14 cellular contexts compared by ENCODE assay signal in the genomic region with DNA sequence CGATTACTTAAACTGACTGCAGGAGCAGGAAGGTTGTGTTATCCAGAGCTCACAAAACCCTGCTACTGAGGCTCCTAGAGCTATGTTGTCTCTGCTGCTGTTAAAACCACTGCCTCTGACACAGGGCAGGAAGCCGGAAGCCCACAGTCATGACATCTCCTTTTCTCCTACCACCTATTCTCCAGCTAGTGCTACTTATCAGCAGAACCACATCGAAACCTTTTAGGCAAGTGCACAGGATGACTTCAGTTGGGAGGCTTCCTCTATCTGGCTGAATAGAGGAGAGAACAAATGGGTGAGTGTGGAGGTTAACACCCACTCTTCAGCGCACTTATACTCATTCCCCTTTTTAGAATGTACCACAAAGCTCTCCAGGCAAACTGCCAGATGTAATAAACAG.
DNase-seq lines count a peak whose midpoint lies in the region; ATAC-seq and TF ChIP-seq lines count a peak whose summit lies in the region.
"Had no signal": no experiment of that assay in that cellular context is flagged by ENCODE, and none has a peak within 500 bp of the region (broad histone marks: within the 10 kb centered on the region; RNA-seq: fewer than 3 reads in every experiment).

No MANE protein-coding gene starts in this region.

- peak overlapping the region; percentile 80 for H3K4me2 ChIP-seq in Loucy (ENCODE audit: low read depth, low read length, poor library complexity, severe bottlenecking)

- H3K9ac ChIP-seq in Loucy (ENCODE audit: low read depth, low read length, poor library complexity, severe bottlenecking), result peak overlapping the region; percentile 59
- no peak overlapping the region for H3K9ac ChIP-seq in colonic mucosa (ENCODE audit: low read depth in 2 of 2, low read length in 2 of 2)

- H3K9me3 Mint-ChIP-seq in activated CD8-positive, alpha-beta T cell treated with anti-CD3 and anti-CD28 coated beads, Interleukin-2, amount 10 ng/mL, durations not matched to agents 7 days and 5 days (ENCODE audit: insufficient read depth), result no peaks in the 10 kb centered on the region
- H3K9me3 Mint-ChIP-seq in stimulated activated naive CD8-positive, alpha-beta T cell treated with anti-CD3 and anti-CD28 coated beads, Interleukin-15, amount 100 ng/mL, for 72 hours, result no peaks in the 10 kb centered on the region

- H3K27me3 ChIP-seq in cardiac muscle cell (no peaks in the 10 kb centered on the region), left ventricle myocardium inferior (ENCODE audit: low read depth) (no peaks in the 10 kb centered on the region), Loucy (ENCODE audit: insufficient read depth, low read length, poor library complexity, severe bottlenecking) (no peaks in the 10 kb centered on the region), colonic mucosa (no peaks in the 10 kb centered on the region)

- peaks cover 21% of the 10 kb centered on the region for H3F3A ChIP-seq in Loucy (ENCODE audit: low read depth)

- DNase-seq in cardiac muscle cell (ENCODE audit: low read depth in 1 of 2, low spot score in 1 of 2), result no peak
- DNase-seq in left ventricle myocardium inferior, result no peak
- peak; percentile 48 for DNase-seq in activated CD8-positive, alpha-beta T cell treated with anti-CD3 and anti-CD28 coated beads, Interleukin-2, amount 10 ng/mL, durations not matched to agents 7 days and 5 days
- DNase-seq in stimulated activated naive CD8-positive, alpha-beta T cell treated with anti-CD3 and anti-CD28 coated beads, Interleukin-15, amount 100 ng/mL, for 72 hours, result no peak
- no peak for DNase-seq in colonic mucosa
- DNase-seq in activated CD4-positive, CD25-positive, alpha-beta regulatory T cell treated with anti-CD3 and anti-CD28 coated beads, Interleukin-2, amount 50 U/mL, for 72 hours, result no peak
- DNase-seq: DMS53, mesendoderm, NCI-H1048, NCI-H446 treated with DMSO at 0.1 percent for 48 hours had no signal

- H3K79me2 ChIP-seq in Loucy (ENCODE audit: insufficient read depth, low read length), result no peaks in the 10 kb centered on the region

- CTCF ChIA-PET in activated CD8-positive, alpha-beta T cell treated with anti-CD3 and anti-CD28 coated beads, Interleukin-2, amount 10 ng/mL, durations not matched to agents 7 days and 5 days (lab: Charles Lee), result no interaction called here

- H3K27ac ChIP-seq in cardiac muscle cell (peak overlapping the region; percentile 25), left ventricle myocardium inferior (replicated peaks) (no peak overlapping the region), colonic mucosa (no peak overlapping the region)

- TF ChIP-seq CTCF in cardiac muscle cell (IDR thresholded peaks at IDR 0.05; ENCODE audit: low read depth, low read length), result no peak
- TF ChIP-seq CTCF in left ventricle myocardium inferior (IDR thresholded peaks at IDR 0.05; ENCODE audit: borderline replicate concordance), result no peak
- no peak for TF ChIP-seq CTCF in Loucy (conservative IDR thresholded peaks at IDR 0.05; ENCODE audit: low read length)
- no peak for TF ChIP-seq CTCF in colonic mucosa (IDR thresholded peaks at IDR 0.05)

- no peak overlapping the region for H3K4me3 ChIP-seq in cardiac muscle cell
- no peak overlapping the region for H3K4me3 ChIP-seq in left ventricle myocardium inferior
- H3K4me3 ChIP-seq in Loucy (ENCODE audit: low read length, poor library complexity, severe bottlenecking), result peak overlapping the region; percentile 68
- no peak overlapping the region for H3K4me3 ChIP-seq in colonic mucosa

- peaks cover 20% of the 10 kb centered on the region for H3K4me1 ChIP-seq in cardiac muscle cell (ENCODE audit: low read depth)
- H3K4me1 ChIP-seq in left ventricle myocardium inferior, result peaks cover 15% of the 10 kb centered on the region
- peaks cover 43% of the 10 kb centered on the region for H3K4me1 ChIP-seq in Loucy (ENCODE audit: insufficient read depth, low read length, poor library complexity, severe bottlenecking)
- no peaks in the 10 kb centered on the region for H3K4me1 ChIP-seq in colonic mucosa

- H3K27ac Mint-ChIP-seq in activated CD8-positive, alpha-beta T cell treated with anti-CD3 and anti-CD28 coated beads, Interleukin-2, amount 10 ng/mL, durations not matched to agents 7 days and 5 days, result peak overlapping the region; percentile 45
- no peak overlapping the region for H3K27ac Mint-ChIP-seq in stimulated activated naive CD8-positive, alpha-beta T cell treated with anti-CD3 and anti-CD28 coated beads, Interleukin-15, amount 100 ng/mL, for 72 hours

- H3K9me3 ChIP-seq in cardiac muscle cell (ENCODE audit: low read depth) (no peaks in the 10 kb centered on the region), left ventricle myocardium inferior (replicated peaks) (no peaks in the 10 kb centered on the region), Loucy (ENCODE audit: insufficient read depth, low read depth, low read length) (no peaks in the 10 kb centered on the region), colonic mucosa (no peaks in the 10 kb centered on the region)

- no peaks in the 10 kb centered on the region for H4K20me1 ChIP-seq in Loucy (ENCODE audit: insufficient read depth, low read length, poor library complexity, severe bottlenecking)

- no peaks in the 10 kb centered on the region for H3K27me3 Mint-ChIP-seq in activated CD8-positive, alpha-beta T cell treated with anti-CD3 and anti-CD28 coated beads, Interleukin-2, amount 10 ng/mL, durations not matched to agents 7 days and 5 days (ENCODE audit: low read depth)
- no peaks in the 10 kb centered on the region for H3K27me3 Mint-ChIP-seq in stimulated activated naive CD8-positive, alpha-beta T cell treated with anti-CD3 and anti-CD28 coated beads, Interleukin-15, amount 100 ng/mL, for 72 hours
- H3K27me3 Mint-ChIP-seq: central memory CD8-positive, alpha-beta T cell had no signal

- no peaks in the 10 kb centered on the region for H3K36me3 Mint-ChIP-seq in activated CD8-positive, alpha-beta T cell treated with anti-CD3 and anti-CD28 coated beads, Interleukin-2, amount 10 ng/mL, durations not matched to agents 7 days and 5 days (ENCODE audit: low read depth)

- POLR2A ChIA-PET in activated CD8-positive, alpha-beta T cell treated with anti-CD3 and anti-CD28 coated beads, Interleukin-2, amount 10 ng/mL, durations not matched to agents 7 days and 5 days (lab: Charles Lee), result no interaction called here

- H3K4me3 Mint-ChIP-seq in activated CD8-positive, alpha-beta T cell treated with anti-CD3 and anti-CD28 coated beads, Interleukin-2, amount 10 ng/mL, durations not matched to agents 7 days and 5 days, result no peak overlapping the region
- no peak overlapping the region for H3K4me3 Mint-ChIP-seq in stimulated activated naive CD8-positive, alpha-beta T cell treated with anti-CD3 and anti-CD28 coated beads, Interleukin-15, amount 100 ng/mL, for 72 hours
- H3K4me3 Mint-ChIP-seq: central memory CD8-positive, alpha-beta T cell had no signal

- peaks cover 9% of the 10 kb centered on the region for H3K4me1 Mint-ChIP-seq in activated CD8-positive, alpha-beta T cell treated with anti-CD3 and anti-CD28 coated beads, Interleukin-2, amount 10 ng/mL, durations not matched to agents 7 days and 5 days (ENCODE audit: low read depth)
- H3K4me1 Mint-ChIP-seq in stimulated activated naive CD8-positive, alpha-beta T cell treated with anti-CD3 and anti-CD28 coated beads, Interleukin-15, amount 100 ng/mL, for 72 hours, result no peaks in the 10 kb centered on the region
- H3K4me1 Mint-ChIP-seq: central memory CD8-positive, alpha-beta T cell had no signal

- peak; percentile 88 for ATAC-seq in activated CD8-positive, alpha-beta T cell treated with anti-CD3 and anti-CD28 coated beads, Interleukin-2, amount 10 ng/mL, durations not matched to agents 7 days and 5 days
- ATAC-seq in stimulated activated naive CD8-positive, alpha-beta T cell treated with anti-CD3 and anti-CD28 coated beads, Interleukin-15, amount 100 ng/mL, for 72 hours, result peak; percentile 83
- ATAC-seq in esophagus mucosa, result no peak
- ATAC-seq: Right ventricle myocardium inferior had no signal

- H3K9me2 ChIP-seq in Loucy (replicated peaks; ENCODE audit: low read depth, low read length), result no peaks in the 10 kb centered on the region

- peak overlapping the region; percentile 74 for H2AFZ ChIP-seq in Loucy (ENCODE audit: low read length)

- no peaks in the 10 kb centered on the region for H3K36me3 ChIP-seq in cardiac muscle cell
- no peaks in the 10 kb centered on the region for H3K36me3 ChIP-seq in left ventricle myocardium inferior
- no peaks in the 10 kb centered on the region for H3K36me3 ChIP-seq in Loucy (ENCODE audit: insufficient read depth, low read length)
- H3K36me3 ChIP-seq in colonic mucosa, result no peaks in the 10 kb centered on the region

- intact Hi-C loops in left ventricle myocardium inferior (cut with micrococcal nuclease) (no loop called here), colonic mucosa (cut with DNase I) (no loop called here)
